In the genomic region with DNA sequence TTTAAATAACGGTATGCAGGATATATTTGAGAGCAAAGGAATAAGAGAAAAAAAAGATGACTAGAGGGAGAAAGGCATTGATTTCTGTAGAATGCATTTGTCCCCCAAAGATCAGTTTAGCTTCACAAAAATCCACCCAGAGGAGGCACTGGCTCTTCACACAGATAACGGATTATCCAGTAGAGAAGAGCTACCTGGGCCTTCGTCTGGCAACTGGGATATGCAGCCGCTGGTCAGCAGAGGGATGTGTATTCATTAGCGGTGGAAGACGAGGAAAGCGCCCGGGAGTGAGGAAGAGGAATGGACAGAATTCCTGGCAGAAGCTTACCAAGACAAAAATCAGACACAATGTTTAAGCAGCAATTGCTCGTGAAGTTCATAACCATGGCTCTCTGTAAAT, we compare ENCODE assay signal across 29 cellular contexts. TPM values are rescaled to one million over a fixed set of nuclear protein-coding genes. Genes with fewer than 3 reads are reported as not detected.
"Had no signal": no experiment of that assay in that cellular context is flagged by ENCODE, and none has a peak within 500 bp of the region (broad histone marks: within the 10 kb centered on the region; RNA-seq: fewer than 3 reads in every experiment).

No MANE protein-coding gene starts in this region.

- H3K36me3 Mint-ChIP-seq: activated CD4-positive, alpha-beta memory T cell treated with anti-CD3 and anti-CD28 coated beads for 36 hours; activated naive CD8-positive, alpha-beta T cell treated with anti-CD3 and anti-CD28 coated beads for 36 hours; type B pancreatic cell had no signal

- H3K27ac ChIP-seq: adrenal gland, body of pancreas, colonic mucosa, gastrocnemius medialis, left ventricle myocardium inferior, right lobe of liver, vagina had no signal

- H3K4me3 Mint-ChIP-seq: activated CD4-positive, alpha-beta memory T cell treated with anti-CD3 and anti-CD28 coated beads for 36 hours; activated naive CD4-positive, alpha-beta T cell treated with anti-CD3 and anti-CD28 coated beads for 36 hours; activated naive CD8-positive, alpha-beta T cell treated with anti-CD3 and anti-CD28 coated beads for 36 hours; activated T-helper 1 cell treated with anti-CD3 and anti-CD28 coated beads, Interleukin-12 subunit alpha, Interleukin-12 subunit beta, Interleukin-2, Interleukin-4 antibody, amounts not matched to agents 30 ng/mL and 10 ng/mL and 1 ng/mL, durations not matched to agents 14 hours and 24 hours and 36 hours; stimulated activated naive CD8-positive, alpha-beta T cell treated with anti-CD3 and anti-CD28 coated beads, Interleukin-15, Interleukin-2, amounts not matched to agents 100 ng/mL and 50 ng/mL, for 24 hours; T-helper 2 cell treated with Interferon-gamma antibody and Interleukin-4, amounts not matched to agents 5 μg/mL and 100 μg/mL, for 36 hours had no signal

- DNase-seq: activated CD4-positive, alpha-beta memory T cell treated with anti-CD3 and anti-CD28 coated beads for 36 hours; activated CD4-positive, alpha-beta T cell treated with anti-CD3 and anti-CD28 coated beads for 4 hours; activated CD8-positive, alpha-beta memory T cell treated with anti-CD3 and anti-CD28 coated beads, Interleukin-2, amount 50 U/mL, for 4 hours; activated effector memory CD4-positive, alpha-beta T cell treated with anti-CD3 and anti-CD28 coated beads, Interleukin-2, amount 50 U/mL, for 16 hours; activated naive CD4-positive, alpha-beta T cell treated with anti-CD3 and anti-CD28 coated beads for 36 hours; activated naive CD8-positive, alpha-beta T cell treated with anti-CD3 and anti-CD28 coated beads for 36 hours; activated T-cell treated with anti-CD3 and anti-CD28 coated beads, Interleukin-2, amount 50 U/mL, for 1 hour; adrenal gland; aorta; body of pancreas; colonic mucosa; effector CD8-positive, alpha-beta T cell; erythroblast; gastrocnemius medialis; glutamatergic neuron; left ventricle myocardium inferior; posterior cingulate gyrus; right lobe of liver; stimulated activated CD4-positive, alpha-beta T cell treated with anti-CD3 and anti-CD28 coated beads, Interleukin-4, amount 100 ng/mL, for 1 hour; T-helper 1 cell had no signal

- H3K4me3 ChIP-seq: adrenal gland, body of pancreas, colonic mucosa, gastrocnemius medialis, left ventricle myocardium inferior, lung, right lobe of liver, vagina had no signal

- H3K27ac Mint-ChIP-seq: activated CD4-positive, alpha-beta memory T cell treated with anti-CD3 and anti-CD28 coated beads for 36 hours; activated naive CD4-positive, alpha-beta T cell treated with anti-CD3 and anti-CD28 coated beads for 36 hours; activated naive CD8-positive, alpha-beta T cell treated with anti-CD3 and anti-CD28 coated beads for 36 hours; stimulated activated naive CD8-positive, alpha-beta T cell treated with anti-CD3 and anti-CD28 coated beads, Interleukin-15, Interleukin-2, amounts not matched to agents 100 ng/mL and 50 ng/mL, for 24 hours; T-helper 2 cell treated with Interferon-gamma antibody and Interleukin-4, amounts not matched to agents 5 μg/mL and 100 μg/mL, for 36 hours; type B pancreatic cell had no signal

- H3K4me1 ChIP-seq: adrenal gland, colonic mucosa, gastrocnemius medialis had no signal

- ATAC-seq: body of pancreas, gastrocnemius medialis, right lobe of liver had no signal

- H3K27me3 ChIP-seq: vagina had no signal

- H3K9me3 ChIP-seq: adrenal gland, body of pancreas, colonic mucosa, gastrocnemius medialis, left ventricle myocardium inferior, right lobe of liver, vagina had no signal

- H3K9me3 Mint-ChIP-seq: activated CD4-positive, alpha-beta memory T cell treated with anti-CD3 and anti-CD28 coated beads for 36 hours; activated naive CD4-positive, alpha-beta T cell treated with anti-CD3 and anti-CD28 coated beads for 36 hours; activated naive CD8-positive, alpha-beta T cell treated with anti-CD3 and anti-CD28 coated beads for 36 hours; activated T-helper 1 cell treated with anti-CD3 and anti-CD28 coated beads, Interleukin-12 subunit alpha, Interleukin-12 subunit beta, Interleukin-2, Interleukin-4 antibody, amounts not matched to agents 30 ng/mL and 10 ng/mL and 1 ng/mL, durations not matched to agents 14 hours and 24 hours and 36 hours; stimulated activated naive CD8-positive, alpha-beta T cell treated with anti-CD3 and anti-CD28 coated beads, Interleukin-15, Interleukin-2, amounts not matched to agents 100 ng/mL and 50 ng/mL, for 24 hours; T-helper 2 cell treated with Interferon-gamma antibody and Interleukin-4, amounts not matched to agents 5 μg/mL and 100 μg/mL, for 36 hours; type B pancreatic cell had no signal

- H3K36me3 ChIP-seq: adrenal gland, colonic mucosa, gastrocnemius medialis, left ventricle myocardium inferior, right lobe of liver, vagina had no signal

RNA-seq across cellular contexts. Expression of gene WT1, which starts 5.6 kb away (rescaled TPM):
- total RNA-seq: activated CD4-positive, alpha-beta memory T cell treated with anti-CD3 and anti-CD28 coated beads for 36 hours; activated CD8-positive, alpha-beta memory T cell treated with anti-CD3 and anti-CD28 coated beads for 36 hours; activated naive CD4-positive, alpha-beta T cell treated with anti-CD3 and anti-CD28 coated beads for 36 hours; activated naive CD8-positive, alpha-beta T cell treated with anti-CD3 and anti-CD28 coated beads for 36 hours; activated T-helper 1 cell treated with anti-CD3 and anti-CD28 coated beads, Interleukin-12 subunit alpha, Interleukin-12 subunit beta, Interleukin-2, Interleukin-4 antibody, amounts not matched to agents 30 ng/mL and 10 ng/mL and 1 ng/mL, durations not matched to agents 14 hours and 24 hours and 36 hours; dermis microvascular lymphatic vessel endothelial cell; gastrocnemius medialis; skeletal muscle tissue had no signal
